ENCODE assay signal across 8 cellular contexts in genomic region chr22:41801147-41801819, GRCh38. TPM values are rescaled to one million over a fixed set of nuclear protein-coding genes. Genes with fewer than 3 reads are reported as not detected.
DNase-seq lines count a peak whose midpoint lies in the region; ATAC-seq and TF ChIP-seq lines count a peak whose summit lies in the region.

No MANE protein-coding gene starts in this region.

- in situ Hi-C loops in astrocyte of the spinal cord (cut with HindIII; ENCODE audit: low sequenced_read_pairs) = no loop called here

- H3K4me3 ChIP-seq in heart left ventricle (peak overlapping the region; percentile 61 to 98 (median 85)), astrocyte of the spinal cord (ENCODE audit: low read depth, low read length) (peak overlapping the region; percentile 97), lung (peak overlapping the region; percentile 91), vagina (peak overlapping the region; percentile 76 to 85)

- 33 to 38% (median 36%) methylated on average over 4 of the region's 4 CpGs for WGBS in heart left ventricle, 4 donors
- 23 to 36% methylated on average over 4 of the region's 4 CpGs for WGBS in lung, 2 donors

- intact Hi-C loops in heart left ventricle (cut with DNase I) (loop anchor here in 1 of 10 donors (2.0 to 5.0 kb wide), 2 partner anchors 30 to 104 kb away; partner anchors contain the start of gene MEI1), Right ventricle myocardium superior (cut with DNase I) (no loop called here), vagina (cut with DNase I) (no loop called here)

- no peak for DNase-seq in heart left ventricle
- no peak for DNase-seq in Right ventricle myocardium superior
- no peak for DNase-seq in astrocyte of the spinal cord (ENCODE audit: low read depth, low spot score)
- DNase-seq in lung (ENCODE audit: low spot score) = no peak
- no peak for DNase-seq in vagina (ENCODE audit: extremely low spot score in 2 of 2)
- no peak for DNase-seq in NCI-H2171 (lab: John Stamatoyannopoulos, UW)
- DNase-seq in NCI-H1092 treated with DMSO at 0.1 percent for 48 hours (lab: John Stamatoyannopoulos, UW) = no peak
- DNase-seq in NCI-H524 (lab: John Stamatoyannopoulos, UW) = no peak

- TF ChIP-seq POLR2A in heart left ventricle (IDR thresholded peaks at IDR 0.05) = no peak
- no peak for TF ChIP-seq POLR2A in vagina (IDR thresholded peaks at IDR 0.05)

- no peaks in the 10 kb centered on the region for H3K27me3 ChIP-seq in heart left ventricle
- H3K27me3 ChIP-seq in lung (ENCODE audit: control insufficient read depth, insufficient read depth) = no peaks in the 10 kb centered on the region
- no peaks in the 10 kb centered on the region for H3K27me3 ChIP-seq in vagina

- H3K4me1 ChIP-seq in heart left ventricle (peaks cover 0 to 22% (median 17%) of the 10 kb centered on the region in 12 donors), lung (ENCODE audit: control insufficient read depth in 2 of 2, insufficient read depth in 2 of 2, low read length in 2 of 2) (peaks cover 0 to 5% of the 10 kb centered on the region in 2 donors), vagina (peaks cover 23% of the 10 kb centered on the region)

- ATAC-seq in heart left ventricle (no peak), Right ventricle myocardium superior (ENCODE audit: poor library complexity) (no peak), lung (ENCODE audit: insufficient read depth, low FRiP score) (no peak)

- H3K9me3 ChIP-seq in heart left ventricle (no peaks in the 10 kb centered on the region), lung (ENCODE audit: control insufficient read depth in 2 of 2, insufficient read depth in 1 of 2, low read length in 1 of 2) (no peaks in the 10 kb centered on the region), vagina (no peaks in the 10 kb centered on the region)

- no peak for TF ChIP-seq CTCF in heart left ventricle (IDR thresholded peaks at IDR 0.05)
- no peak for TF ChIP-seq CTCF in astrocyte of the spinal cord (IDR thresholded peaks at IDR 0.05; ENCODE audit: low read depth, low read length)
- TF ChIP-seq CTCF in lung (IDR thresholded peaks at IDR 0.05; ENCODE audit: control extremely low read depth, extremely low read depth) = no peak
- TF ChIP-seq CTCF in vagina (IDR thresholded peaks at IDR 0.05) = no peak

- H3K27ac ChIP-seq in heart left ventricle (peak overlapping the region in 7 of 12 donors; percentile 83 to 96 (median 90)), lung (ENCODE audit: low read depth in 1 of 2, low read length in 1 of 2) (peak overlapping the region in 1 of 2 donors; percentile 94), vagina (peak overlapping the region; percentile 88)

- H3K36me3 ChIP-seq in heart left ventricle = no peaks in the 10 kb centered on the region
- no peaks in the 10 kb centered on the region for H3K36me3 ChIP-seq in lung (ENCODE audit: control insufficient read depth in 2 of 2, insufficient read depth in 2 of 2, low read length in 2 of 2)
- H3K36me3 ChIP-seq in vagina = no peaks in the 10 kb centered on the region

RNA-seq across cellular contexts. Expression of gene CCDC134, which starts 0.8 kb away (rescaled TPM):
- total RNA-seq in heart left ventricle (10 to 100 TPM in 1 of 9 donors, 1 to 10 TPM in 8; 2.3 to 10.2 (median 3.5) TPM), Right ventricle myocardium superior (4.0 TPM), lung (10 to 100 TPM in 1 of 2 donors, 1 to 10 TPM in 1; 9.9 to 10.6 TPM), vagina (8.8 TPM)
- polyA plus RNA-seq in heart left ventricle (1 to 10 TPM; 2.2 to 5.0 TPM), lung (1 to 10 TPM; 2.5 to 4.2 TPM)

RNA-seq across cellular contexts. Expression of gene SREBF2, which starts 31.6 kb away (rescaled TPM):
- total RNA-seq in heart left ventricle (100 to 1,000 TPM in 3 of 9 donors, 10 to 100 TPM in 6; 49.1 to 109 (median 73.0) TPM), Right ventricle myocardium superior (75.2 TPM), lung (100 to 1,000 TPM in 1 of 2 donors, 10 to 100 TPM in 1; 68.1 to 155 TPM), vagina (98.0 TPM)
- polyA plus RNA-seq in heart left ventricle (100 to 1,000 TPM in 1 of 2 donors, 10 to 100 TPM in 1; 39.4 to 115 TPM), lung (10 to 100 TPM; 70.6 to 81.2 TPM)
